Comparison of ENCODE assay signal across 11 cellular contexts in genomic region chr19:40274585-40275544, GRCh38. TPM values are rescaled to one million over a fixed set of nuclear protein-coding genes. Genes with fewer than 3 reads are reported as not detected.
DNase-seq lines count a peak whose midpoint lies in the region; ATAC-seq and TF ChIP-seq lines count a peak whose summit lies in the region.
"Had no signal": no experiment of that assay in that cellular context is flagged by ENCODE, and none has a peak within 500 bp of the region (broad histone marks: within the 10 kb centered on the region; RNA-seq: fewer than 3 reads in every experiment).

No MANE protein-coding gene starts in this region.

- H3K4me3 Mint-ChIP-seq in CD8-positive, alpha-beta memory T cell, result peak overlapping the region in 5 of 7 donors; percentile 1 to 67 (median 61)
- H3K4me3 Mint-ChIP-seq in IgD-negative memory B cell, result peak overlapping the region; percentile 10 to 91 (median 56)
- H3K4me3 Mint-ChIP-seq in activated naive CD4-positive, alpha-beta T cell treated with anti-CD3 and anti-CD28 coated beads for 36 hours, result peak overlapping the region; percentile 12
- H3K4me3 Mint-ChIP-seq in natural killer cell, result peak overlapping the region; percentile 21

- no peaks in the 10 kb centered on the region for H3K9me3 ChIP-seq in CD8-positive, alpha-beta memory T cell (ENCODE audit: low read length)
- H3K9me3 ChIP-seq in SK-N-SH, result no peaks in the 10 kb centered on the region
- H3K9me3 ChIP-seq: pancreas had no signal

- H3K27ac ChIP-seq in CD8-positive, alpha-beta memory T cell (ENCODE audit: low read depth, low read length), result peak overlapping the region; percentile 43
- H3K27ac ChIP-seq in foreskin keratinocyte (no peak overlapping the region), SK-N-SH (ENCODE audit: low read depth in 2 of 2, low read length in 1 of 2) (no peak overlapping the region)
- H3K27ac ChIP-seq: pancreas had no signal

- no peak overlapping the region for H2AFZ ChIP-seq in SK-N-SH (ENCODE audit: low read depth)

- no peaks in the 10 kb centered on the region for H3K9me3 Mint-ChIP-seq in CD8-positive, alpha-beta memory T cell
- H3K9me3 Mint-ChIP-seq in IgD-negative memory B cell (no peaks in the 10 kb centered on the region), natural killer cell (no peaks in the 10 kb centered on the region)
- no peaks in the 10 kb centered on the region for H3K9me3 Mint-ChIP-seq in activated naive CD4-positive, alpha-beta T cell treated with anti-CD3 and anti-CD28 coated beads for 36 hours

- no peaks in the 10 kb centered on the region for H3K27me3 ChIP-seq in CD8-positive, alpha-beta memory T cell (ENCODE audit: insufficient read depth, low read length, poor library complexity, severe bottlenecking)
- no peaks in the 10 kb centered on the region for H3K27me3 ChIP-seq in foreskin keratinocyte
- H3K27me3 ChIP-seq in SK-N-SH (ENCODE audit: insufficient read depth), result no peaks in the 10 kb centered on the region
- H3K27me3 ChIP-seq: pancreas had no signal

- no peak for TF ChIP-seq CTCF in natural killer cell (IDR thresholded peaks at IDR 0.05)
- no peak for TF ChIP-seq CTCF in foreskin keratinocyte (conservative IDR thresholded peaks at IDR 0.05)
- no peak for TF ChIP-seq CTCF in SK-N-SH (IDR thresholded peaks at IDR 0.05)

- H3K4me3 ChIP-seq in CD8-positive, alpha-beta memory T cell (ENCODE audit: low read length), result peak overlapping the region; percentile 32
- H3K4me3 ChIP-seq in SK-N-SH (ENCODE audit: low read depth in 2 of 2, low read length in 1 of 2), result no peak overlapping the region
- H3K4me3 ChIP-seq: pancreas had no signal

- peaks cover 4% of the 10 kb centered on the region for H3K36me3 ChIP-seq in CD8-positive, alpha-beta memory T cell (ENCODE audit: insufficient read depth, low read length)
- no peaks in the 10 kb centered on the region for H3K36me3 ChIP-seq in SK-N-SH (replicated peaks in 1 of 2; ENCODE audit: control insufficient read depth in 1 of 2, insufficient read depth in 2 of 2, low read length in 1 of 2)
- H3K36me3 ChIP-seq: pancreas had no signal

- H3K9ac ChIP-seq in SK-N-SH, result no peak overlapping the region

- no peaks in the 10 kb centered on the region for H3K27me3 Mint-ChIP-seq in CD8-positive, alpha-beta memory T cell
- H3K27me3 Mint-ChIP-seq in IgD-negative memory B cell, result no peaks in the 10 kb centered on the region
- H3K27me3 Mint-ChIP-seq in activated naive CD4-positive, alpha-beta T cell treated with anti-CD3 and anti-CD28 coated beads for 36 hours (ENCODE audit: low read depth), result no peaks in the 10 kb centered on the region
- H3K27me3 Mint-ChIP-seq in natural killer cell (ENCODE audit: low read depth in 2 of 2), result no peaks in the 10 kb centered on the region

- 93% methylated on average over 28 of the region's 28 CpGs for WGBS in SK-N-SH (ENCODE audit: low lambda C conversion rate)

- CTCF ChIA-PET in CD8-positive, alpha-beta memory T cell (lab: Charles Lee), result no interaction called here
- CTCF ChIA-PET in activated naive CD4-positive, alpha-beta T cell treated with anti-CD3 and anti-CD28 coated beads for 36 hours (lab: Charles Lee), result no interaction called here
- CTCF ChIA-PET in SK-N-SH (lab: Yijun Ruan, JAX), result interaction anchor here (0.6 to 1.4 kb wide), 2 partner anchors 57 to 144 kb away, joined by 3 to 4 read pairs; partner anchors contain the start of gene TTC9B

- peaks cover 0 to 34% (median 2%) of the 10 kb centered on the region in 3 donors for H3K36me3 Mint-ChIP-seq in CD8-positive, alpha-beta memory T cell
- H3K36me3 Mint-ChIP-seq in IgD-negative memory B cell, result peaks cover 3% of the 10 kb centered on the region
- peaks cover 4% of the 10 kb centered on the region for H3K36me3 Mint-ChIP-seq in activated naive CD4-positive, alpha-beta T cell treated with anti-CD3 and anti-CD28 coated beads for 36 hours (ENCODE audit: low read depth)
- H3K36me3 Mint-ChIP-seq in natural killer cell, result no peaks in the 10 kb centered on the region

- no peak for TF ChIP-seq EP300 in SK-N-SH (IDR thresholded peaks at IDR 0.05; ENCODE audit: borderline replicate concordance in 1 of 2, low read depth in 1 of 2, low read length in 1 of 2)

- peak in 1 of 5 donors; percentile 46 for DNase-seq in CD8-positive, alpha-beta memory T cell
- peak; percentile 71 for DNase-seq in activated naive CD4-positive, alpha-beta T cell treated with anti-CD3 and anti-CD28 coated beads for 36 hours
- DNase-seq in natural killer cell (no peak), DMS114 treated with DMSO at 0.1 percent for 48 hours (lab: John Stamatoyannopoulos, UW; ENCODE audit: unreplicated experiment) (no peak), foreskin keratinocyte (no peak), SK-N-SH (no peak)

- peak overlapping the region; percentile 41 to 91 (median 63) for H3K27ac Mint-ChIP-seq in CD8-positive, alpha-beta memory T cell
- H3K27ac Mint-ChIP-seq in IgD-negative memory B cell, result peak overlapping the region; percentile 20 to 73 (median 69)
- H3K27ac Mint-ChIP-seq in activated naive CD4-positive, alpha-beta T cell treated with anti-CD3 and anti-CD28 coated beads for 36 hours, result peak overlapping the region; percentile 39
- peak overlapping the region; percentile 68 to 81 for H3K27ac Mint-ChIP-seq in natural killer cell

- H3K79me2 ChIP-seq in SK-N-SH (ENCODE audit: insufficient read depth), result peaks cover 95% of the 10 kb centered on the region

- peaks cover 55% of the 10 kb centered on the region for H3K4me1 ChIP-seq in CD8-positive, alpha-beta memory T cell (ENCODE audit: insufficient read depth, low read length)
- H3K4me1 ChIP-seq in foreskin keratinocyte (peaks cover under 1% of the 10 kb centered on the region), SK-N-SH (ENCODE audit: control insufficient read depth in 1 of 2, insufficient read depth in 2 of 2, low read depth in 1 of 2, low read length in 1 of 2) (peaks cover 0 to 14% of the 10 kb centered on the region in 2 experiments; a peak in 1 of 4 replicates)

- no peaks in the 10 kb centered on the region for H3K9me2 ChIP-seq in SK-N-SH

- no peak for TF ChIP-seq RAD21 in SK-N-SH (IDR thresholded peaks at IDR 0.05; ENCODE audit: low read length)

- intact Hi-C loops in activated naive CD4-positive, alpha-beta T cell treated with anti-CD3 and anti-CD28 coated beads for 36 hours (cut with micrococcal nuclease), result no loop called here
- intact Hi-C loops in natural killer cell (cut with micrococcal nuclease), result no loop called here

- H4K20me1 ChIP-seq in SK-N-SH (ENCODE audit: insufficient read depth), result peaks cover 67% of the 10 kb centered on the region

- no peak overlapping the region for H3K4me2 ChIP-seq in SK-N-SH

- POLR2A ChIA-PET in CD8-positive, alpha-beta memory T cell (lab: Charles Lee), result no interaction called here
- POLR2A ChIA-PET in SK-N-SH (lab: Yijun Ruan, JAX), result interaction anchor here (1.3 kb wide), 1 partner anchor 9 kb away, joined by 3 read pairs; no protein-coding TSS in a partner anchor

- H3K4me1 Mint-ChIP-seq in CD8-positive, alpha-beta memory T cell, result peaks cover 55 to 84% (median 61%) of the 10 kb centered on the region in 3 donors
- peaks cover 17 to 50% (median 28%) of the 10 kb centered on the region in 3 donors for H3K4me1 Mint-ChIP-seq in IgD-negative memory B cell
- H3K4me1 Mint-ChIP-seq in activated naive CD4-positive, alpha-beta T cell treated with anti-CD3 and anti-CD28 coated beads for 36 hours (ENCODE audit: low read depth), result peaks cover 70% of the 10 kb centered on the region
- H3K4me1 Mint-ChIP-seq in natural killer cell, result peaks cover 47 to 79% of the 10 kb centered on the region in 2 donors

- ATAC-seq in natural killer cell (peak in 2 of 3 donors; percentile 53 to 57), foreskin keratinocyte (no peak), esophagus mucosa (no peak)
- ATAC-seq: pancreas had no signal

- H3F3A ChIP-seq in SK-N-SH (replicated peaks; ENCODE audit: insufficient read depth), result no peaks in the 10 kb centered on the region

TF ChIP-seq in SK-N-SH, 30 proteins besides CTCF, POLR2A, EP300 and RAD21 (continues in another document):
- TF ChIP-seq SIN3A (IDR thresholded peaks at IDR 0.05; ENCODE audit: borderline replicate concordance, low read depth, low read length) (no peak), SMC3 (IDR thresholded peaks at IDR 0.05; ENCODE audit: low read depth, low read length) (no peak), NRF1 (IDR thresholded peaks at IDR 0.05; ENCODE audit: low read depth, low read length) (no peak), RFX5 (IDR thresholded peaks at IDR 0.05; ENCODE audit: low read length) (no peak)

RNA-seq across cellular contexts. Expression of gene AKT2, which starts 10.3 kb away (rescaled TPM):
- total RNA-seq in CD8-positive, alpha-beta memory T cell, result 100 to 1,000 TPM; 124 to 132 TPM
- 27.0 TPM for polyA plus RNA-seq in CD8-positive, alpha-beta memory T cell
- polyA plus RNA-seq in IgD-negative memory B cell (28.1 TPM), foreskin keratinocyte (81.6 and 89.1 TPM in 2 replicates), SK-N-SH (2012; rRNA removed) (99.8 and 107 TPM in 2 replicates)
- total RNA-seq in activated naive CD4-positive, alpha-beta T cell treated with anti-CD3 and anti-CD28 coated beads for 36 hours, result 100 to 1,000 TPM; 152 to 159 TPM
- total RNA-seq in natural killer cell (100 to 1,000 TPM; 234 to 292 (median 261) TPM), foreskin keratinocyte (110 and 111 TPM in 2 replicates), esophagus mucosa (96.0 TPM)
- 36.4 and 53.7 TPM in 2 replicates for polyA plus RNA-seq in SK-N-SH (2012; cell fraction: cytosol; rRNA removed)
- 421 and 552 TPM in 2 replicates for polyA plus RNA-seq in SK-N-SH (2012; cell fraction: nucleus; rRNA removed)

RNA-seq across cellular contexts. Expression of gene CCNP, which starts 48.4 kb away (rescaled TPM):
- total RNA-seq in CD8-positive, alpha-beta memory T cell, result under 1 TPM in 1 of 2 experiments, not detected in 1; 0.11 TPM
- not detected for polyA plus RNA-seq in CD8-positive, alpha-beta memory T cell
- polyA plus RNA-seq in IgD-negative memory B cell, result not detected
- not detected for total RNA-seq in activated naive CD4-positive, alpha-beta T cell treated with anti-CD3 and anti-CD28 coated beads for 36 hours
- 1 to 10 TPM; 1.2 to 1.8 (median 1.2) TPM for total RNA-seq in natural killer cell
- 0.11 and 0.24 TPM in 2 replicates for total RNA-seq in foreskin keratinocyte
- polyA plus RNA-seq in foreskin keratinocyte, result 0.29 and 0.38 TPM in 2 replicates
- not detected for total RNA-seq in esophagus mucosa
- 0.08 and 0.21 TPM in 2 replicates for polyA plus RNA-seq in SK-N-SH (2012; rRNA removed)
- 0.01 TPM in 2 replicates for polyA plus RNA-seq in SK-N-SH (2012; cell fraction: cytosol; rRNA removed)
- 1.5 and 1.7 TPM in 2 replicates for polyA plus RNA-seq in SK-N-SH (2012; cell fraction: nucleus; rRNA removed)
- total RNA-seq: bronchial epithelial cell had no signal

RNA-seq across cellular contexts. Expression of gene TTC9B, which starts 56.7 kb away (rescaled TPM):
- not detected for total RNA-seq in CD8-positive, alpha-beta memory T cell
- not detected for polyA plus RNA-seq in CD8-positive, alpha-beta memory T cell
- not detected for polyA plus RNA-seq in IgD-negative memory B cell
- total RNA-seq in activated naive CD4-positive, alpha-beta T cell treated with anti-CD3 and anti-CD28 coated beads for 36 hours, result not detected
- not detected for total RNA-seq in natural killer cell
- total RNA-seq in foreskin keratinocyte, result not detected in 2 replicates
- polyA plus RNA-seq in foreskin keratinocyte, result not detected in 2 replicates
- not detected for total RNA-seq in esophagus mucosa
- polyA plus RNA-seq in SK-N-SH (2012; rRNA removed), result 0.30 and 0.52 TPM in 2 replicates
- polyA plus RNA-seq in SK-N-SH (2012; cell fraction: cytosol; rRNA removed), result 0.42 and 0.89 TPM in 2 replicates
- 1.5 and 3.5 TPM in 2 replicates for polyA plus RNA-seq in SK-N-SH (2012; cell fraction: nucleus; rRNA removed)
- total RNA-seq: bronchial epithelial cell, NCI-H460, pancreas had no signal

Comparison
In these comparisons a context has a peak if more than half of its experiments do, and no peak if none do; other contexts are left out.
1. ATAC-seq: peak in natural killer cell (2 of 3); none in foreskin keratinocyte (single experiment) and esophagus mucosa (single experiment).
2. Peak in every context shown above with its lines, with median percentiles within 50 percentile points of each other: H3K27ac Mint-ChIP-seq and H3K4me3 Mint-ChIP-seq.